35 cellular contexts compared by ENCODE assay signal in genomic region chr9:92108122-92108521, GRCh38.
"Had no signal": no experiment of that assay in that cellular context is flagged by ENCODE, and none has a peak within 500 bp of the region (broad histone marks: within the 10 kb centered on the region; RNA-seq: fewer than 3 reads in every experiment).

No MANE protein-coding gene starts in this region.

- H3K27ac ChIP-seq: KMS-11 had no signal

- DNase-seq: Karpas-422, Kasumi-1, KG1, MG63, MV-4-11, NCI-H1048, NCI-H1092, NCI-H1092 treated with DMSO at 0.1 percent for 48 hours, NCI-H1105, NCI-H1105 treated with DMSO at 0.1 percent for 48 hours, NCI-H1417, NCI-H1417 treated with DMSO at 0.1 percent for 48 hours, NCI-H1436, NCI-H1436 treated with DMSO at 0.1 percent for 48 hours, NCI-H146, NCI-H1694, NCI-H1694 treated with DMSO at 0.1 percent for 48 hours, NCI-H187, NCI-H187 treated with DMSO at 0.1 percent for 48 hours, NCI-H1930, NCI-H2029, NCI-H2029 treated with DMSO at 0.1 percent for 48 hours, NCI-H2081, NCI-H2081 treated with DMSO at 0.1 percent for 48 hours, NCI-H2107, NCI-H2171, NCI-H2171 treated with DMSO at 0.1 percent for 48 hours, NCI-H2227 treated with DMSO at 0.1 percent for 48 hours, NCI-H226, NCI-H345, NCI-H446, NCI-H446 treated with DMSO at 0.1 percent for 48 hours, NCI-H510A, NCI-H510A treated with DMSO at 0.1 percent for 48 hours had no signal

- H3K9ac ChIP-seq: KMS-11 had no signal

- H3K4me2 ChIP-seq: KMS-11 had no signal

- H3K27me3 ChIP-seq: MG63 had no signal

- H3K9me3 ChIP-seq: MG63 had no signal

- H3K4me3 ChIP-seq: MG63 had no signal
